ENCODE assay signal across 22 cellular contexts in the genomic region with DNA sequence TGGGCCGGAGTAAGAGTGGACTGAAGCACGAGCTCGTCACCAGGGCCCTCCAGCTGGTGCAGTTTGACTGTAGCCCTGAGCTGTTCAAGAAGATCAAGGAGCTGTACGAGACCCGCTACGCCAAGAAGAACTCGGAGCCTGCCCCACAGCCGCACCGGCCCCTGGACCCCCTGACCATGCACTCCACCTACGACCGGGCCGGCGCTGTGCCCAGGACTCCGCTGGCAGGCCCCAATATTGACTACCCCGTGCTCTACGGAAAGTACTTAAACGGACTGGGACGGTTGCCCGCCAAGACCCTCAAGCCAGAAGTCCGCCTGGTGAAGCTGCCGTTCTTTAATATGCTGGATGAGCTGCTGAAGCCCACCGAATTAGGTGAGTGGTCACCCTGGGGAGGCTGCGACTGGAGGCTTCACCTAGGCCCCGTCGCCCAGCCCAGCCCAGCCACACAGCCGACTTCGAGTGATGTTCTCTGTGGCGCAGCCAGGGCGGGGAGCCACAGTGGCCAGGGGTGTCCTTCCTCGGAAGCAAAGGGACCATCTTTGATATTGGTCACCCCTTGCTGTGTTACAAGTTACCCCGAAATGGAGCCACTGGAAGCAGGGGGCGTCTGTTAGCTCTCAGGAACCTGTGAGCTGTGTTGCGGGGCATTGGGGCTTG. TPM values are rescaled to one million over a fixed set of nuclear protein-coding genes. Genes with fewer than 3 reads are reported as not detected.
A peak's percentile ranks its signal among the peaks of the same experiment; 100 is the strongest.
DNase-seq lines count a peak whose midpoint lies in the region; ATAC-seq and TF ChIP-seq lines count a peak whose summit lies in the region.
"Had no signal": no experiment of that assay in that cellular context is flagged by ENCODE, and none has a peak within 500 bp of the region (broad histone marks: within the 10 kb centered on the region; RNA-seq: fewer than 3 reads in every experiment).

No MANE protein-coding gene starts in this region.

- H3K4me3 Mint-ChIP-seq in mesothelial cell of epicardium, result no peak overlapping the region
- no peak overlapping the region for H3K4me3 Mint-ChIP-seq in activated T-cell treated with anti-CD3 and anti-CD28 coated beads, Interleukin-2, amount 50 U/mL, for 4 hours
- H3K4me3 Mint-ChIP-seq: activated CD8-positive, alpha-beta memory T cell treated with anti-CD3 and anti-CD28 coated beads, Interleukin-2, amount 10 ng/mL, durations not matched to agents 7 days and 5 days; activated naive CD4-positive, alpha-beta T cell treated with anti-CD3 and anti-CD28 coated beads, Interleukin-2, amount 10 ng/mL, durations not matched to agents 7 days and 5 days; activated T-helper 1 cell treated with anti-CD3 and anti-CD28 coated beads, Interleukin-12 subunit alpha, Interleukin-12 subunit beta, Interleukin-2, Interleukin-4 antibody, amounts not matched to agents 30 ng/mL and 10 ng/mL and 1 ng/mL, durations not matched to agents 14 hours and 24 hours and 36 hours; natural killer cell; stimulated activated naive CD8-positive, alpha-beta T cell treated with anti-CD3 and anti-CD28 coated beads, Interleukin-15, Interleukin-2, amounts not matched to agents 100 ng/mL and 50 ng/mL, for 24 hours; WTC11 had no signal

- peak; percentile 34 for DNase-seq in H7
- DNase-seq in caudate nucleus (lab: John Stamatoyannopoulos, UW), result no peak
- no peak for DNase-seq in mesothelial cell of epicardium (ENCODE audit: low spot score in 2 of 2, unreplicated experiment in 2 of 2)
- DNase-seq in stomach, result no peak
- no peak for DNase-seq in activated T-cell treated with anti-CD3 and anti-CD28 coated beads, Interleukin-2, amount 50 U/mL, for 4 hours
- DNase-seq in OCI-M2 (lab: John Stamatoyannopoulos, UW; ENCODE audit: unreplicated experiment), result no peak
- DNase-seq in SHP77 treated with DMSO at 0.1 percent for 48 hours (lab: John Stamatoyannopoulos, UW), result no peak
- DNase-seq: activated CD4-positive, alpha-beta T cell treated with anti-CD3 and anti-CD28 coated beads, Interleukin-2, amount 50 U/mL, for 1 hour; activated CD8-positive, alpha-beta memory T cell treated with anti-CD3 and anti-CD28 coated beads, Interleukin-2, amount 10 ng/mL, durations not matched to agents 7 days and 5 days; activated naive CD4-positive, alpha-beta T cell treated with anti-CD3 and anti-CD28 coated beads, Interleukin-2, amount 10 ng/mL, durations not matched to agents 7 days and 5 days; HCEC 1CT; left cardiac atrium; natural killer cell; stimulated activated CD4-positive, alpha-beta T cell treated with anti-CD3 and anti-CD28 coated beads, Interleukin-15, amount 100 ng/mL, for 24 hours; T1000 had no signal

- WGBS in stomach, 5 donors, result 87 to 94% (median 94%) methylated on average over 20 to 33 of the region's 33 CpGs

- TF ChIP-seq EP300 in stomach (IDR thresholded peaks at IDR 0.05), result no peak

- peak overlapping the region; percentile 12 for H3K27ac Mint-ChIP-seq in mesothelial cell of epicardium
- H3K27ac Mint-ChIP-seq: activated CD8-positive, alpha-beta memory T cell treated with anti-CD3 and anti-CD28 coated beads, Interleukin-2, amount 10 ng/mL, durations not matched to agents 7 days and 5 days; activated naive CD4-positive, alpha-beta T cell treated with anti-CD3 and anti-CD28 coated beads, Interleukin-2, amount 10 ng/mL, durations not matched to agents 7 days and 5 days; activated T-helper 1 cell treated with anti-CD3 and anti-CD28 coated beads, Interleukin-12 subunit alpha, Interleukin-12 subunit beta, Interleukin-2, Interleukin-4 antibody, amounts not matched to agents 30 ng/mL and 10 ng/mL and 1 ng/mL, durations not matched to agents 14 hours and 24 hours and 36 hours; natural killer cell; stimulated activated naive CD8-positive, alpha-beta T cell treated with anti-CD3 and anti-CD28 coated beads, Interleukin-15, Interleukin-2, amounts not matched to agents 100 ng/mL and 50 ng/mL, for 24 hours; WTC11 had no signal

- H3K36me3 Mint-ChIP-seq in mesothelial cell of epicardium, result peaks cover 4% of the 10 kb centered on the region
- peaks cover 6% of the 10 kb centered on the region for H3K36me3 Mint-ChIP-seq in activated T-cell treated with anti-CD3 and anti-CD28 coated beads, Interleukin-2, amount 50 U/mL, for 4 hours (ENCODE audit: insufficient read depth)
- H3K36me3 Mint-ChIP-seq: natural killer cell had no signal

- no peak for TF ChIP-seq POLR2A in stomach (IDR thresholded peaks at IDR 0.05)

- no peaks in the 10 kb centered on the region for H3K9me3 Mint-ChIP-seq in mesothelial cell of epicardium
- no peaks in the 10 kb centered on the region for H3K9me3 Mint-ChIP-seq in activated T-cell treated with anti-CD3 and anti-CD28 coated beads, Interleukin-2, amount 50 U/mL, for 4 hours
- H3K9me3 Mint-ChIP-seq: activated naive CD4-positive, alpha-beta T cell treated with anti-CD3 and anti-CD28 coated beads, Interleukin-2, amount 10 ng/mL, durations not matched to agents 7 days and 5 days; activated T-helper 1 cell treated with anti-CD3 and anti-CD28 coated beads, Interleukin-12 subunit alpha, Interleukin-12 subunit beta, Interleukin-2, Interleukin-4 antibody, amounts not matched to agents 30 ng/mL and 10 ng/mL and 1 ng/mL, durations not matched to agents 14 hours and 24 hours and 36 hours; natural killer cell; stimulated activated naive CD8-positive, alpha-beta T cell treated with anti-CD3 and anti-CD28 coated beads, Interleukin-15, Interleukin-2, amounts not matched to agents 100 ng/mL and 50 ng/mL, for 24 hours; WTC11 had no signal

- no peaks in the 10 kb centered on the region for H3K9me3 ChIP-seq in stomach
- H3K9me3 ChIP-seq: BLaER1, upper lobe of left lung had no signal

- H3K4me1 ChIP-seq in stomach, result peaks cover 70 to 96% (median 83%) of the 10 kb centered on the region in 4 donors

- H3K27ac ChIP-seq in caudate nucleus (ENCODE audit: low read depth, low read length) (peak overlapping the region; percentile 52), stomach (peak overlapping the region; percentile 76 to 98 (median 77))
- H3K27ac ChIP-seq: BLaER1, parathyroid adenoma had no signal

- no peak overlapping the region for H3K4me3 ChIP-seq in H7 (ENCODE audit: insufficient read depth, low read depth, low read length)
- peak overlapping the region in 1 of 4 donors; percentile 11 for H3K4me3 ChIP-seq in stomach
- H3K4me3 ChIP-seq: BLaER1, upper lobe of left lung had no signal

- no peak for ATAC-seq in activated T-cell treated with anti-CD3 and anti-CD28 coated beads, Interleukin-2, amount 50 U/mL, for 4 hours
- ATAC-seq: activated CD8-positive, alpha-beta memory T cell treated with anti-CD3 and anti-CD28 coated beads, Interleukin-2, amount 10 ng/mL, durations not matched to agents 7 days and 5 days; left cardiac atrium; natural killer cell; sciatic nerve; WTC11 had no signal

- H3K27me3 ChIP-seq in H7 (ENCODE audit: control insufficient read depth, insufficient read depth, low read length) (no peaks in the 10 kb centered on the region), stomach (no peaks in the 10 kb centered on the region)
- H3K27me3 ChIP-seq: BLaER1, upper lobe of left lung had no signal

- H3K27me3 Mint-ChIP-seq in mesothelial cell of epicardium (ENCODE audit: low read depth), result no peaks in the 10 kb centered on the region
- H3K27me3 Mint-ChIP-seq in activated T-cell treated with anti-CD3 and anti-CD28 coated beads, Interleukin-2, amount 50 U/mL, for 4 hours (ENCODE audit: low read depth), result no peaks in the 10 kb centered on the region
- H3K27me3 Mint-ChIP-seq: activated CD8-positive, alpha-beta memory T cell treated with anti-CD3 and anti-CD28 coated beads, Interleukin-2, amount 10 ng/mL, durations not matched to agents 7 days and 5 days; activated naive CD4-positive, alpha-beta T cell treated with anti-CD3 and anti-CD28 coated beads, Interleukin-2, amount 10 ng/mL, durations not matched to agents 7 days and 5 days; stimulated activated naive CD8-positive, alpha-beta T cell treated with anti-CD3 and anti-CD28 coated beads, Interleukin-15, Interleukin-2, amounts not matched to agents 100 ng/mL and 50 ng/mL, for 24 hours had no signal

- peaks cover 51% of the 10 kb centered on the region for H3K4me1 Mint-ChIP-seq in mesothelial cell of epicardium
- H3K4me1 Mint-ChIP-seq in activated T-cell treated with anti-CD3 and anti-CD28 coated beads, Interleukin-2, amount 50 U/mL, for 4 hours (ENCODE audit: low read depth), result peaks cover 33% of the 10 kb centered on the region

- no peak for TF ChIP-seq CTCF in mesothelial cell of epicardium (IDR thresholded peaks at IDR 0.05; ENCODE audit: unreplicated experiment)
- TF ChIP-seq CTCF in stomach (IDR thresholded peaks at IDR 0.05), result no peak

- intact Hi-C loops in stomach (cut with DNase I; ENCODE audit: low total_unique reads), result no loop called here

- peaks cover 3% of the 10 kb centered on the region for H3K36me3 ChIP-seq in H7 (replicated peaks; ENCODE audit: control insufficient read depth, insufficient read depth, low read length)
- peaks cover 27 to 58% (median 53%) of the 10 kb centered on the region in 4 donors for H3K36me3 ChIP-seq in stomach

RNA-seq across cellular contexts. Expression of gene PIAS4, which starts 5.6 kb away (rescaled TPM):
- 47.9 and 54.4 TPM in 2 replicates for total RNA-seq in H7 (2014; rRNA removed; shearing (Covaris generic))
- total RNA-seq in mesothelial cell of epicardium (47.9 to 50.1 TPM (median 48.0 TPM) in 3 replicates), stomach (10 to 100 TPM in 4 of 5 donors, 1 to 10 TPM in 1; 9.3 to 93.6 (median 37.5) TPM)
- 10 to 100 TPM in 1 of 3 donors, 1 to 10 TPM in 2; 6.6 to 14.8 (median 9.3) TPM for polyA plus RNA-seq in stomach
- 10 to 100 TPM; 33.9 to 37.0 (median 35.3) TPM for total RNA-seq in activated T-cell treated with anti-CD3 and anti-CD28 coated beads, Interleukin-2, amount 50 U/mL, for 4 hours

RNA-seq across cellular contexts. Expression of gene EEF2, which starts 27.8 kb away (rescaled TPM):
- 2,968 and 3,290 TPM in 2 replicates for total RNA-seq in H7 (2014; rRNA removed; shearing (Covaris generic))
- 2,808 to 2,923 TPM (median 2,892 TPM) in 3 replicates for total RNA-seq in mesothelial cell of epicardium
- total RNA-seq in stomach, result 1,000 to 10,000 TPM in 4 of 5 donors, 100 to 1,000 TPM in 1; 872 to 1,656 (median 1,431) TPM
- 1,000 to 10,000 TPM in 2 of 3 donors, 100 to 1,000 TPM in 1; 667 to 1,312 (median 1,239) TPM for polyA plus RNA-seq in stomach
- total RNA-seq in activated T-cell treated with anti-CD3 and anti-CD28 coated beads, Interleukin-2, amount 50 U/mL, for 4 hours, result 1,000 to 10,000 TPM; 3,493 to 4,080 (median 3,609) TPM

RNA-seq across cellular contexts. Expression of gene DAPK3, which starts 42.2 kb away (rescaled TPM):
- 124 and 131 TPM in 2 replicates for total RNA-seq in H7 (2014; rRNA removed; shearing (Covaris generic))
- total RNA-seq in mesothelial cell of epicardium, result 127 to 135 TPM (median 131 TPM) in 3 replicates
- 100 to 1,000 TPM in 2 of 5 donors, 10 to 100 TPM in 3; 58.5 to 238 (median 75.8) TPM for total RNA-seq in stomach
- 10 to 100 TPM; 47.0 to 73.5 (median 51.9) TPM for polyA plus RNA-seq in stomach
- 10 to 100 TPM; 41.6 to 44.3 (median 42.6) TPM for total RNA-seq in activated T-cell treated with anti-CD3 and anti-CD28 coated beads, Interleukin-2, amount 50 U/mL, for 4 hours

RNA-seq across cellular contexts. Expression of gene ZBTB7A, which starts 53.6 kb away (rescaled TPM):
- 18.3 and 20.8 TPM in 2 replicates for total RNA-seq in H7 (2014; rRNA removed; shearing (Covaris generic))
- total RNA-seq in mesothelial cell of epicardium, result 27.3 to 27.9 TPM (median 27.7 TPM) in 3 replicates
- 100 to 1,000 TPM in 2 of 5 donors, 10 to 100 TPM in 3; 11.2 to 274 (median 66.8) TPM for total RNA-seq in stomach
- polyA plus RNA-seq in stomach, result 10 to 100 TPM in 2 of 3 donors, 1 to 10 TPM in 1; 8.0 to 14.4 (median 12.0) TPM
- total RNA-seq in activated T-cell treated with anti-CD3 and anti-CD28 coated beads, Interleukin-2, amount 50 U/mL, for 4 hours, result 10 to 100 TPM; 46.6 to 49.6 (median 47.4) TPM
